Comparison of ENCODE assay signal across 23 cellular contexts in the genomic region with DNA sequence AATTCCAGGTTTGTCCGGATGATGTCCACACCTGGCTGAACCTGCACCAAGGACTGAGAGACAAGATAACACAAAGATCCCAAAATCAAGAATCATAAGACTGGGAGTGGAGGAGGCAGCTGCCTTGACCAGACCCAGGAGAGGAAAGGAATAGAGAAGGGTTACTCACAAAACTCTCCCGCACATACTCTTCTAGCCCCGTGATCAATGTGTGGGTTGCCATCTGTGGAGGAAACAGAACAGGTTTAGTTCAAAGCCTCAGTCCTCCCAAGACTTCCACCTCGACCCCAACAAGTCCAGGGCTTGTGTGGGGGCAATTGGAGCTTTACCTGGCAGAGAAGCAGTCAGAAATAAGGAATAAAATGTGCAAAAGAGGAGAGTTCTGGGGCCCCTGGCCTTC. TPM values are rescaled to one million over a fixed set of nuclear protein-coding genes. Genes with fewer than 3 reads are reported as not detected.
"Had no signal": no experiment of that assay in that cellular context is flagged by ENCODE, and none has a peak within 500 bp of the region (broad histone marks: within the 10 kb centered on the region; RNA-seq: fewer than 3 reads in every experiment).

No MANE protein-coding gene starts in this region.

- ATAC-seq: activated CD4-positive, CD25-positive, alpha-beta regulatory T cell treated with anti-CD3 and anti-CD28 coated beads, Interleukin-2, amount 50 U/mL, for 24 hours; heart left ventricle; left ventricle myocardium superior; stimulated activated naive CD8-positive, alpha-beta T cell treated with anti-CD3 and anti-CD28 coated beads, Interleukin-15, Interleukin-2, amounts not matched to agents 100 U/mL and 50 U/mL, for 24 hours; T-cell had no signal

- H3K27me3 Mint-ChIP-seq: activated CD4-positive, alpha-beta T cell treated with anti-CD3 and anti-CD28 coated beads, Interleukin-2, amount 10 ng/mL, durations not matched to agents 24 days and 14 days; central memory CD8-positive, alpha-beta T cell; T-cell had no signal

- H3K27ac Mint-ChIP-seq: activated CD4-positive, alpha-beta T cell treated with anti-CD3 and anti-CD28 coated beads, Interleukin-2, amount 10 ng/mL, durations not matched to agents 24 days and 14 days; endodermal cell; nephron; T-helper 2 cell treated with Interferon-gamma antibody and Interleukin-4, amounts not matched to agents 5 μg/mL and 100 μg/mL, for 36 hours had no signal

- DNase-seq: activated CD4-positive, alpha-beta T cell treated with anti-CD3 and anti-CD28 coated beads, Interleukin-2, amount 10 ng/mL, durations not matched to agents 24 days and 14 days; activated CD8-positive, alpha-beta memory T cell treated with anti-CD3 and anti-CD28 coated beads for 24 hours; activated CD8-positive, alpha-beta memory T cell treated with anti-CD3 and anti-CD28 coated beads, Interleukin-2, amount 50 U/mL, for 4 hours; activated gamma-delta T cell treated with Interleukin-2 at 50 U/mL for 16 hours; endodermal cell; heart left ventricle; left ventricle myocardium superior; midbrain; occipital lobe; SJCRH30; spleen; stimulated activated CD4-positive, alpha-beta T cell treated with anti-CD3 and anti-CD28 coated beads, Interleukin-4, amount 100 ng/mL, for 24 hours; stimulated activated naive CD8-positive, alpha-beta T cell treated with anti-CD3 and anti-CD28 coated beads, Interleukin-15, Interleukin-2, amounts not matched to agents 100 U/mL and 50 U/mL, for 24 hours; T-cell; tibial artery had no signal

- H3K4me3 Mint-ChIP-seq: activated CD4-positive, alpha-beta T cell treated with anti-CD3 and anti-CD28 coated beads, Interleukin-2, amount 10 ng/mL, durations not matched to agents 24 days and 14 days; central memory CD8-positive, alpha-beta T cell; endodermal cell; nephron; T-cell; T-helper 2 cell treated with Interferon-gamma antibody and Interleukin-4, amounts not matched to agents 5 μg/mL and 100 μg/mL, for 36 hours had no signal

- H3K9me3 Mint-ChIP-seq: activated CD4-positive, alpha-beta T cell treated with anti-CD3 and anti-CD28 coated beads, Interleukin-2, amount 10 ng/mL, durations not matched to agents 24 days and 14 days; central memory CD8-positive, alpha-beta T cell; endodermal cell; nephron; T-cell; T-helper 2 cell treated with Interferon-gamma antibody and Interleukin-4, amounts not matched to agents 5 μg/mL and 100 μg/mL, for 36 hours had no signal

- H3K4me1 Mint-ChIP-seq: endodermal cell, nephron had no signal

- H3K4me3 ChIP-seq: breast epithelium, heart left ventricle, prostate gland, SJCRH30, spleen, tibial artery had no signal

- H3K27ac ChIP-seq: breast epithelium, epithelial cell of prostate, heart left ventricle, prostate gland, SJCRH30, spleen, tibial artery, VCaP had no signal

- H3K27me3 ChIP-seq: breast epithelium, heart left ventricle, SJCRH30, spleen, tibial artery had no signal

RNA-seq across cellular contexts. Expression of a gene that starts 14.3 kb away (rescaled TPM):
- total RNA-seq: occipital lobe had no signal
